17 cellular contexts compared by ENCODE assay signal in the genomic region with DNA sequence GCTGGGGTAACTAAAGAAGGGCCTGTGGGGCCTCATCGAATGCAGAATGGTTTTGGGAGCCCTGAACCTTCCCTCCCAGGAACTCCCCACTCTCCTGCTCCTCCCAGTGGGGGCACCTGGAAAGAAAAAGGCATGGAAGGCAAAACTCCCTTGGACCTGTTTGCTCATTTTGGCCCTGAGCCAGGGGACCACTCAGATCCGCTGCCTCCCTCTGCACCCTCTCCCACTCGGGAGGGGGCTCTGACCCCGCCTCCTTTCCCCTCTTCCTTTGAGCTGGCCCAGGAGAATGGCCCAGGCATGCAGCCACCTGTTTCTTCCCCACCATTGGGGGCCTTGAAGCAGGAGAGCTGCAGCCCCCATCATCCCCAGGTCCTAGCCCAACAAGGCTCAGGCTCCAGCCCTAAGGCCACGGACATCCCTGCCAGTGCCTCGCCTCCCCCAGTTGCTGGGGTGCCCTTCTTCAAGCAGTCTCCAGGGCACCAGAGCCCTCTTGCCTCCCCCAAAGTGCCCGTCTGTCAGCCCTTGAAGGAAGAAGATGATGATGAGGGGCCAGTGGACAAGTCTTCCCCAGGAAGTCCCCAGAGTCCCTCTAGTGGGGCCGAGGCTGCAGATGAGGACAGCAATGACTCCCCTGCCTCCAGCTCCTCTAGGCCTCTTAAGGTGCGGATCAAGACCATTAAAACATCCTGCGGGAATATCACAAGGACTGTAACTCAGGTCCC. TPM values are rescaled to one million over a fixed set of nuclear protein-coding genes. Genes with fewer than 3 reads are reported as not detected.
DNase-seq lines count a peak whose midpoint lies in the region; ATAC-seq and TF ChIP-seq lines count a peak whose summit lies in the region.
"Had no signal": no experiment of that assay in that cellular context is flagged by ENCODE, and none has a peak within 500 bp of the region (broad histone marks: within the 10 kb centered on the region; RNA-seq: fewer than 3 reads in every experiment).

No MANE protein-coding gene starts in this region.

- H3K4me1 ChIP-seq in HEK293 (ENCODE audit: control insufficient read depth, insufficient read depth, low read length), result no peaks in the 10 kb centered on the region
- H3K4me1 ChIP-seq in tibial artery, result peaks cover 0 to 28% (median 14%) of the 10 kb centered on the region in 4 donors

- H3K4me3 ChIP-seq in HEK293 (ENCODE audit: low read depth, low read length) (no peak overlapping the region), tibial artery (no peak overlapping the region)

- H3K27me3 Mint-ChIP-seq in activated naive CD4-positive, alpha-beta T cell treated with anti-CD3 and anti-CD28 coated beads for 36 hours (ENCODE audit: low read depth), result no peaks in the 10 kb centered on the region
- no peaks in the 10 kb centered on the region for H3K27me3 Mint-ChIP-seq in chondrocyte (ENCODE audit: low read depth)
- no peaks in the 10 kb centered on the region for H3K27me3 Mint-ChIP-seq in stimulated activated naive B cell treated with anti-CD40 and anti-IgM and Interleukin-4, amounts not matched to agents 10 μg/mL and 1 μg/mL and 100 μg/mL, for 72 hours
- H3K27me3 Mint-ChIP-seq: CD4-positive, alpha-beta memory T cell had no signal

- H3K27ac ChIP-seq in HEK293 (ENCODE audit: extremely low read depth, low read depth, low read length) (no peak overlapping the region), tibial artery (no peak overlapping the region)

- intact Hi-C loops in activated naive CD4-positive, alpha-beta T cell treated with anti-CD3 and anti-CD28 coated beads for 36 hours (cut with micrococcal nuclease), result loop anchor here (10.0 kb wide), 1 partner anchor 328 kb away; a partner anchor contains a TSS
- intact Hi-C loops in tibial artery (cut with DNase I; ENCODE audit: low total_unique reads), result no loop called here

- peaks cover 35% of the 10 kb centered on the region for H3K4me1 Mint-ChIP-seq in activated naive CD4-positive, alpha-beta T cell treated with anti-CD3 and anti-CD28 coated beads for 36 hours (ENCODE audit: low read depth)
- H3K4me1 Mint-ChIP-seq in chondrocyte (ENCODE audit: low read depth), result peaks cover 18% of the 10 kb centered on the region
- peaks cover 41 to 62% of the 10 kb centered on the region in 2 donors for H3K4me1 Mint-ChIP-seq in stimulated activated naive B cell treated with anti-CD40 and anti-IgM and Interleukin-4, amounts not matched to agents 10 μg/mL and 1 μg/mL and 100 μg/mL, for 72 hours

- H3K9me3 ChIP-seq in HEK293 (ENCODE audit: control insufficient read depth, insufficient read depth, low read depth, low read length) (no peaks in the 10 kb centered on the region), tibial artery (no peaks in the 10 kb centered on the region)
- H3K9me3 ChIP-seq: Caco-2, SK-N-SH had no signal

- DNase-seq in activated naive CD4-positive, alpha-beta T cell treated with anti-CD3 and anti-CD28 coated beads, Interleukin-2, amount 50 U/mL, for 72 hours (ENCODE audit: low spot score in 2 of 2), result no peak
- no peak for DNase-seq in activated naive CD4-positive, alpha-beta T cell treated with anti-CD3 and anti-CD28 coated beads for 36 hours
- DNase-seq in chondrocyte (ENCODE audit: low spot score) (peak; percentile 65), tibial artery (no peak), NCI-H526 (lab: John Stamatoyannopoulos, UW) (no peak)
- DNase-seq in stimulated activated naive B cell treated with anti-CD40 and anti-IgM and Interleukin-4, amounts not matched to agents 10 μg/mL and 1 μg/mL and 100 μg/mL, for 72 hours, result no peak
- DNase-seq: Caco-2; CD4-positive, alpha-beta memory T cell; DMS153; KBM-7; MM.1S; NCI-H1048; NCI-H1417 treated with DMSO at 0.1 percent for 48 hours; NCI-H187; SIG-M5; SK-N-SH had no signal

- TF ChIP-seq CTCF in HEK293 (tag by site-specific recombination; IDR thresholded peaks at IDR 0.05) (no peak), chondrocyte (IDR thresholded peaks at IDR 0.05) (no peak), tibial artery (IDR thresholded peaks at IDR 0.05) (no peak)

- CTCF ChIA-PET in activated naive CD4-positive, alpha-beta T cell treated with anti-CD3 and anti-CD28 coated beads for 36 hours (lab: Charles Lee), result no interaction called here
- CTCF ChIA-PET in HEK293 (lab: Yijun Ruan, JAX), result interaction anchor here (0.6 kb wide), 1 partner anchor 93 kb away, joined by 3 read pairs; no protein-coding TSS in a partner anchor

- no peaks in the 10 kb centered on the region for H3K9me3 Mint-ChIP-seq in activated naive CD4-positive, alpha-beta T cell treated with anti-CD3 and anti-CD28 coated beads, Interleukin-2, amount 50 U/mL, for 72 hours
- no peaks in the 10 kb centered on the region for H3K9me3 Mint-ChIP-seq in activated naive CD4-positive, alpha-beta T cell treated with anti-CD3 and anti-CD28 coated beads for 36 hours
- H3K9me3 Mint-ChIP-seq in chondrocyte (ENCODE audit: low read depth), result no peaks in the 10 kb centered on the region
- H3K9me3 Mint-ChIP-seq in stimulated activated naive B cell treated with anti-CD40 and anti-IgM and Interleukin-4, amounts not matched to agents 10 μg/mL and 1 μg/mL and 100 μg/mL, for 72 hours, result no peaks in the 10 kb centered on the region

- H3K36me3 ChIP-seq in HEK293 (ENCODE audit: control insufficient read depth in 2 of 2, insufficient read depth in 1 of 2, low read length in 2 of 2) (peaks cover 0 to 75% of the 10 kb centered on the region in 2 experiments; a peak in 2 of 3 replicates), tibial artery (peaks cover 55 to 71% (median 61%) of the 10 kb centered on the region in 3 donors)

- no peaks in the 10 kb centered on the region for H3K27me3 ChIP-seq in tibial artery

- H3K27ac Mint-ChIP-seq in activated naive CD4-positive, alpha-beta T cell treated with anti-CD3 and anti-CD28 coated beads, Interleukin-2, amount 50 U/mL, for 72 hours, result peak overlapping the region; percentile 68 to 89
- H3K27ac Mint-ChIP-seq in activated naive CD4-positive, alpha-beta T cell treated with anti-CD3 and anti-CD28 coated beads for 36 hours, result no peak overlapping the region
- H3K27ac Mint-ChIP-seq in chondrocyte (ENCODE audit: unreplicated experiment), result no peak overlapping the region
- peak overlapping the region; percentile 57 for H3K27ac Mint-ChIP-seq in stimulated activated naive B cell treated with anti-CD40 and anti-IgM and Interleukin-4, amounts not matched to agents 10 μg/mL and 1 μg/mL and 100 μg/mL, for 72 hours

- POLR2A ChIA-PET in HEK293 (lab: Yijun Ruan, JAX), result interaction anchor here (0.6 to 0.7 kb wide), 2 partner anchors 32 to 115 kb away, joined by 3 to 4 read pairs; a partner anchor contains a TSS

- H3K4me3 Mint-ChIP-seq in activated naive CD4-positive, alpha-beta T cell treated with anti-CD3 and anti-CD28 coated beads for 36 hours, result no peak overlapping the region
- H3K4me3 Mint-ChIP-seq in chondrocyte (ENCODE audit: unreplicated experiment), result no peak overlapping the region
- H3K4me3 Mint-ChIP-seq in stimulated activated naive B cell treated with anti-CD40 and anti-IgM and Interleukin-4, amounts not matched to agents 10 μg/mL and 1 μg/mL and 100 μg/mL, for 72 hours, result no peak overlapping the region

- peaks cover 6 to 19% of the 10 kb centered on the region in 2 donors for H3K36me3 Mint-ChIP-seq in activated naive CD4-positive, alpha-beta T cell treated with anti-CD3 and anti-CD28 coated beads, Interleukin-2, amount 50 U/mL, for 72 hours
- peaks cover 14% of the 10 kb centered on the region for H3K36me3 Mint-ChIP-seq in activated naive CD4-positive, alpha-beta T cell treated with anti-CD3 and anti-CD28 coated beads for 36 hours (ENCODE audit: low read depth)
- H3K36me3 Mint-ChIP-seq in chondrocyte (ENCODE audit: low read depth), result peaks cover 17% of the 10 kb centered on the region
- H3K36me3 Mint-ChIP-seq in stimulated activated naive B cell treated with anti-CD40 and anti-IgM and Interleukin-4, amounts not matched to agents 10 μg/mL and 1 μg/mL and 100 μg/mL, for 72 hours, result peaks cover 45 to 60% of the 10 kb centered on the region in 2 donors

- ATAC-seq in activated naive CD4-positive, alpha-beta T cell treated with anti-CD3 and anti-CD28 coated beads, Interleukin-2, amount 50 U/mL, for 72 hours, result no peak
- no peak for ATAC-seq in stimulated activated naive B cell treated with anti-CD40 and anti-IgM and Interleukin-4, amounts not matched to agents 10 μg/mL and 1 μg/mL and 100 μg/mL, for 72 hours (replicated peaks)

TF ChIP-seq in HEK293, 187 proteins besides CTCF, POLR2A, EP300 and RAD21 (continues in another document):
- no peak for TF ChIP-seq ZNF175 (tag by site-specific recombination; IDR thresholded peaks at IDR 0.05)
- TF ChIP-seq ZNF510 (tag by site-specific recombination; IDR thresholded peaks at IDR 0.05; ENCODE audit: insufficient replicate concordance), result no peak
- TF ChIP-seq ZNF677 (tag by site-specific recombination; IDR thresholded peaks at IDR 0.05), result no peak
- no peak for TF ChIP-seq ZNF133 (tag by site-specific recombination; IDR thresholded peaks at IDR 0.05)
- TF ChIP-seq KLF1 (tag by site-specific recombination; IDR thresholded peaks at IDR 0.05), result no peak
- no peak for TF ChIP-seq ZFP41 (tag by site-specific recombination; IDR thresholded peaks at IDR 0.05; ENCODE audit: borderline replicate concordance)
- TF ChIP-seq BCL11B (tag by site-specific recombination; IDR thresholded peaks at IDR 0.05; ENCODE audit: low read depth), result no peak
- TF ChIP-seq ZFP69B (tag by site-specific recombination; IDR thresholded peaks at IDR 0.05), result no peak
- TF ChIP-seq SP7 (tag by site-specific recombination; IDR thresholded peaks at IDR 0.05), result no peak

RNA-seq across cellular contexts. Expression of a gene that starts 4.7 kb away (rescaled TPM):
- 10 to 100 TPM; 28.0 to 29.0 TPM for total RNA-seq in activated naive CD4-positive, alpha-beta T cell treated with anti-CD3 and anti-CD28 coated beads, Interleukin-2, amount 50 U/mL, for 72 hours
- 10 to 100 TPM; 20.9 to 22.0 TPM for total RNA-seq in activated naive CD4-positive, alpha-beta T cell treated with anti-CD3 and anti-CD28 coated beads for 36 hours
- total RNA-seq in chondrocyte, result 17.5 to 19.3 TPM (median 18.6 TPM) in 3 replicates

RNA-seq across cellular contexts. Expression of a gene that starts 32.2 kb away (rescaled TPM):
- 100 to 1,000 TPM; 185 to 189 TPM for total RNA-seq in activated naive CD4-positive, alpha-beta T cell treated with anti-CD3 and anti-CD28 coated beads, Interleukin-2, amount 50 U/mL, for 72 hours
- 100 to 1,000 TPM; 167 to 192 TPM for total RNA-seq in activated naive CD4-positive, alpha-beta T cell treated with anti-CD3 and anti-CD28 coated beads for 36 hours
- total RNA-seq in chondrocyte, result 111 to 144 TPM (median 113 TPM) in 3 replicates

RNA-seq across cellular contexts. Expression of a gene that starts 40.4 kb away (rescaled TPM):
- 10 to 100 TPM; 55.0 to 75.3 TPM for total RNA-seq in activated naive CD4-positive, alpha-beta T cell treated with anti-CD3 and anti-CD28 coated beads, Interleukin-2, amount 50 U/mL, for 72 hours
- total RNA-seq in activated naive CD4-positive, alpha-beta T cell treated with anti-CD3 and anti-CD28 coated beads for 36 hours, result 10 to 100 TPM; 64.1 to 69.2 TPM
- 51.4 to 73.2 TPM (median 54.7 TPM) in 3 replicates for total RNA-seq in chondrocyte

Comparison
In these comparisons a context has a peak if more than half of its experiments do, and no peak if none do; other contexts are left out.
1. H3K27ac Mint-ChIP-seq: peak in activated naive CD4-positive, alpha-beta T cell treated with anti-CD3 and anti-CD28 coated beads, Interleukin-2, amount 50 U/mL, for 72 hours (2 of 2) and stimulated activated naive B cell treated with anti-CD40 and anti-IgM and Interleukin-4, amounts not matched to agents 10 μg/mL and 1 μg/mL and 100 μg/mL, for 72 hours (single experiment); none in activated naive CD4-positive, alpha-beta T cell treated with anti-CD3 and anti-CD28 coated beads for 36 hours (single experiment) and chondrocyte (single experiment).